In the genomic region with DNA sequence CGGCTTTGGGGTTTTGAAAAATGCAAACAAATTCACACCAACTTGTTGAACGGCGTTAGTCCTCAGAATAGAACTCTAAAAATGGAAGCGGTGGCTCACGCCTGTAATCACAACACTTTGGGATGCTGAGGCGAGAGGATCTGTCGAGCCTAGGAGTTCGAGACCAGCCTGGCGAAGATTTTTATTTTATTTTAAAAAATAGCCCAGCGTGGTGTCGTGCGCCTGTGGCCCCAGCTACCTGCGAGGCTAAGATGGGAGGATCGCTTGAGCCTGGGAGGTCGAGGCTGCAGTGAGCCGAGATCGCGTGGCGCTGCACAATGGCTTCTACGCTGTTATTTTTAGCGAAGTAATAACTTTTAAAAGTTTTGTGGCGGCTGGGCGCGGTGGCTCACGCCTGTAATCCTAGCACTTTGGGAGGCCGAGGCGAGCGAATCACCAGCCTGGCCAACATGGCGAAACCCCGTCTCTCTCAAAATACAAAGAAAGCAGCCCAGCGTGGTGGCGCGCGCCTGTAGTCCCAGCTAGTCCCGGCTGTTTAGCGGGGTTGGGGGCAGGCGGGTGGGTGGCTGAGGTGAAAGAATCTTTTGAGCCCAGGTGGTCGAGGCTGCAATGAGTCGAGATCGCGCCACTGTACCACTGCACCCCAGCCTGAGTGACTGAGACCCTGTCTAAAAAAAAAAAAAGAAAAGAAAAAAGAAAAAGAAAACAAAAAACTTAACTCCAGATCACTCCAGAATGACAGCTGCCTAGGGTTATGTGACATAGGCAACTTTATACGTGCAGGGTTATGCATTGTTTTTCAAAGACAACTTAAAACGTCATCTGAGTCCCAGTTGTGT, we compare ENCODE assay signal across 8 cellular contexts. TPM values are rescaled to one million over a fixed set of nuclear protein-coding genes. Genes with fewer than 3 reads are reported as not detected.
DNase-seq lines count a peak whose midpoint lies in the region; ATAC-seq and TF ChIP-seq lines count a peak whose summit lies in the region.

No MANE protein-coding gene starts in this region.

- peak overlapping the region; percentile 100 for H3K27ac ChIP-seq in urinary bladder (ENCODE audit: low read depth)

- no peak for TF ChIP-seq POLR2A in erythroblast (IDR thresholded peaks at IDR 0.05; ENCODE audit: low read length)

- WGBS in urinary bladder = 2% methylated on average over 43 of the region's 43 CpGs

- peak overlapping the region; percentile 83 for H3K4me3 Mint-ChIP-seq in activated CD8-positive, alpha-beta T cell treated with anti-CD3 and anti-CD28 coated beads for 36 hours
- H3K4me3 Mint-ChIP-seq in naive thymus-derived CD8-positive, alpha-beta T cell = peak overlapping the region; percentile 76 to 97 (median 92)

- CTCF ChIA-PET in activated CD8-positive, alpha-beta T cell treated with anti-CD3 and anti-CD28 coated beads for 36 hours (lab: Charles Lee) = interaction anchor here (1.2 to 4.5 kb wide), 7 partner anchors 15 to 337 kb away, joined by 3 to 28 read pairs (median 3); a partner anchor contains a TSS

- H3K9me3 Mint-ChIP-seq in activated CD8-positive, alpha-beta T cell treated with anti-CD3 and anti-CD28 coated beads for 36 hours = no peaks in the 10 kb centered on the region
- H3K9me3 Mint-ChIP-seq in naive thymus-derived CD8-positive, alpha-beta T cell = no peaks in the 10 kb centered on the region

- H3K36me3 ChIP-seq in urinary bladder (ENCODE audit: insufficient read depth) = peaks cover 3% of the 10 kb centered on the region

- peak overlapping the region; percentile 93 for H3K4me3 ChIP-seq in urinary bladder (ENCODE audit: low read depth, low read length)

- TF ChIP-seq CTCF in activated CD8-positive, alpha-beta T cell treated with anti-CD3 and anti-CD28 coated beads for 36 hours (IDR thresholded peaks at IDR 0.05) = no peak

- H3K27ac Mint-ChIP-seq in activated CD8-positive, alpha-beta T cell treated with anti-CD3 and anti-CD28 coated beads for 36 hours = peak overlapping the region; percentile 97
- peak overlapping the region; percentile 86 to 97 (median 93) for H3K27ac Mint-ChIP-seq in naive thymus-derived CD8-positive, alpha-beta T cell

- H3K36me3 Mint-ChIP-seq in activated CD8-positive, alpha-beta T cell treated with anti-CD3 and anti-CD28 coated beads for 36 hours (ENCODE audit: low read depth) = peaks cover 34% of the 10 kb centered on the region
- H3K36me3 Mint-ChIP-seq in naive thymus-derived CD8-positive, alpha-beta T cell = peaks cover 0 to 16% (median under 1%) of the 10 kb centered on the region in 3 donors

- POLR2A ChIA-PET in activated CD8-positive, alpha-beta T cell treated with anti-CD3 and anti-CD28 coated beads for 36 hours (lab: Charles Lee) = interaction anchor here (1.5 to 1.9 kb wide), 2 partner anchors 8 to 79 kb away, joined by 5 to 6 read pairs; a partner anchor contains a TSS
- POLR2A ChIA-PET in naive thymus-derived CD8-positive, alpha-beta T cell (lab: Charles Lee) = interaction anchor here (0.6 to 3.9 kb wide), 14 partner anchors 16 to 1556 kb away, joined by 3 to 19 read pairs (median 5); a partner anchor contains a TSS

- H3K4me1 Mint-ChIP-seq in activated CD8-positive, alpha-beta T cell treated with anti-CD3 and anti-CD28 coated beads for 36 hours (ENCODE audit: low read depth) = peaks cover 52% of the 10 kb centered on the region
- H3K4me1 Mint-ChIP-seq in naive thymus-derived CD8-positive, alpha-beta T cell = peaks cover 13 to 64% (median 55%) of the 10 kb centered on the region in 4 donors

- H3K27me3 Mint-ChIP-seq in activated CD8-positive, alpha-beta T cell treated with anti-CD3 and anti-CD28 coated beads for 36 hours = no peaks in the 10 kb centered on the region
- no peaks in the 10 kb centered on the region for H3K27me3 Mint-ChIP-seq in naive thymus-derived CD8-positive, alpha-beta T cell

- peak; percentile 20 for ATAC-seq in HG03439 (IDR thresholded peaks at IDR 0.05; ENCODE audit: unreplicated experiment)
- ATAC-seq in activated CD8-positive, alpha-beta T cell treated with anti-CD3 and anti-CD28 coated beads for 36 hours = peak; percentile 14
- ATAC-seq in naive thymus-derived CD8-positive, alpha-beta T cell = peak; percentile 37 to 43

- H3K4me1 ChIP-seq in urinary bladder (ENCODE audit: insufficient read depth) = no peaks in the 10 kb centered on the region

- intact Hi-C loops in activated CD8-positive, alpha-beta T cell treated with anti-CD3 and anti-CD28 coated beads for 36 hours (cut with micrococcal nuclease) = loop anchor here (5.0 kb wide), 1 partner anchor 44 kb away; no protein-coding TSS in a partner anchor

- DNase-seq in NCI-H345 (lab: John Stamatoyannopoulos, UW) (peak; percentile 22), NCI-H345 treated with DMSO at 0.1 percent for 48 hours (lab: John Stamatoyannopoulos, UW; ENCODE audit: unreplicated experiment) (no peak), erythroblast (lab: John Stamatoyannopoulos, UW) (peak; percentile 75 to 86), HK-2 (ENCODE audit: unreplicated experiment) (no peak)
- DNase-seq in activated CD8-positive, alpha-beta T cell treated with anti-CD3 and anti-CD28 coated beads for 36 hours = peak; percentile 52
- peak in 8 of 10 donors; percentile 12 to 48 (median 28) for DNase-seq in naive thymus-derived CD8-positive, alpha-beta T cell

RNA-seq across cellular contexts. Expression of a gene that starts 0.8 kb away (rescaled TPM):
- 100 to 1,000 TPM; 126 TPM for total RNA-seq in activated CD8-positive, alpha-beta T cell treated with anti-CD3 and anti-CD28 coated beads for 36 hours
- total RNA-seq in naive thymus-derived CD8-positive, alpha-beta T cell = 10 to 100 TPM; 50.3 to 53.0 TPM
- 100 to 1,000 TPM in 1 of 3 donors, 10 to 100 TPM in 2; 62.7 to 105 (median 65.7) TPM for polyA plus RNA-seq in naive thymus-derived CD8-positive, alpha-beta T cell
- 73.6 TPM for total RNA-seq in urinary bladder
- polyA plus RNA-seq in urinary bladder = 118 TPM

RNA-seq across cellular contexts. Expression of a gene that starts 25.4 kb away (rescaled TPM):
- total RNA-seq in activated CD8-positive, alpha-beta T cell treated with anti-CD3 and anti-CD28 coated beads for 36 hours = 10 to 100 TPM; 30.8 to 35.8 TPM
- 10 to 100 TPM; 22.1 TPM for total RNA-seq in naive thymus-derived CD8-positive, alpha-beta T cell
- polyA plus RNA-seq in naive thymus-derived CD8-positive, alpha-beta T cell = 1 to 10 TPM; 4.6 to 5.2 (median 4.7) TPM
- 25.0 TPM for total RNA-seq in urinary bladder
- polyA plus RNA-seq in urinary bladder = 5.6 TPM

Comparison
In these comparisons a context has a peak if more than half of its experiments do, and no peak if none do; other contexts are left out.
1. DNase-seq: peak in NCI-H345 (single experiment), activated CD8-positive, alpha-beta T cell treated with anti-CD3 and anti-CD28 coated beads for 36 hours (single experiment), erythroblast (2 of 2) and naive thymus-derived CD8-positive, alpha-beta T cell (8 of 10); none in NCI-H345 treated with DMSO at 0.1 percent for 48 hours (single experiment) and HK-2 (single experiment).
2. Peak in every context shown above with its lines, with median percentiles within 50 percentile points of each other: ATAC-seq.